Comparison of ENCODE assay signal across 20 cellular contexts in the genomic region with DNA sequence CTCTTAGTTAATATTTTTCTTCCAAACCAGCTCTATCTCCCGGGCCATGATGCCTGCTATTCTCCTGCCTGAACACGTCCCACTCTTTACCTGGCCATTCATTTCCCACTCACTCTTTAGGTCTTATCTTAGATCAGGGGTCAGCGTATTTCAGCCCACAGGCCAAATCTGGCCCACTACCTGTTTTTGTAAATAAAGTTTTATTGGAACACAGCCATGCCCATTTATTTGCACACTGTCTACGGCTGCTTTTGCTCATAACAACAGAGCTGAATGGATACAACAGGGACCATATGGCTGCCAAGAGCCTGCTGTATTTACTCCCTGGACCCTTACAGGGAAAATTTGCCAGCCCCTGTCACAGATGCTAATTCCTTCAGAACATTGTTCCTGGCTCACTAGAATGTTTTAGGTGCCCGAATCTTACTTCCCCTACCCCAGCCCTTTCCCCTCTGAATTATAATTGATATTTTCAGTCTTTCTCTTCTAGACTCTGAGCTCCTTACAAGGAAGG.
DNase-seq lines count a peak whose midpoint lies in the region.
"Had no signal": no experiment of that assay in that cellular context is flagged by ENCODE, and none has a peak within 500 bp of the region (broad histone marks: within the 10 kb centered on the region; RNA-seq: fewer than 3 reads in every experiment).

No MANE protein-coding gene starts in this region.

- DNase-seq in DMS 273 (lab: John Stamatoyannopoulos, UW; ENCODE audit: unreplicated experiment) (peak; percentile 3), DMS 273 treated with DMSO at 0.1 percent for 48 hours (lab: John Stamatoyannopoulos, UW) (no peak), NCI-H524 (lab: John Stamatoyannopoulos, UW) (peak; percentile 26 to 79), cerebellar cortex (ENCODE audit: low spot score) (peak; percentile 65), KG1 (lab: John Stamatoyannopoulos, UW) (no peak), NCI-H2029 treated with DMSO at 0.1 percent for 48 hours (lab: John Stamatoyannopoulos, UW) (no peak), midbrain (lab: John Stamatoyannopoulos, UW) (no peak)
- DNase-seq: BE2C; Calu3; CD8-positive, alpha-beta memory T cell; GM23248; HFFc6; MM.1S; NCI-H1417 treated with DMSO at 0.1 percent for 48 hours; NCI-H187 treated with DMSO at 0.1 percent for 48 hours; NCI-H2227 treated with DMSO at 0.1 percent for 48 hours; NCI-H774; PC-9; Right ventricle myocardium superior; RPMI8226 had no signal

Comparison
In these comparisons a context has a peak if more than half of its experiments do, and no peak if none do; other contexts are left out.
1. DNase-seq: peak in DMS 273 (single experiment), NCI-H524 (2 of 2) and cerebellar cortex (single experiment); none in DMS 273 treated with DMSO at 0.1 percent for 48 hours (single experiment), KG1 (single experiment), NCI-H2029 treated with DMSO at 0.1 percent for 48 hours (single experiment) and midbrain (single experiment).